8 cellular contexts compared by ENCODE assay signal in the genomic region with DNA sequence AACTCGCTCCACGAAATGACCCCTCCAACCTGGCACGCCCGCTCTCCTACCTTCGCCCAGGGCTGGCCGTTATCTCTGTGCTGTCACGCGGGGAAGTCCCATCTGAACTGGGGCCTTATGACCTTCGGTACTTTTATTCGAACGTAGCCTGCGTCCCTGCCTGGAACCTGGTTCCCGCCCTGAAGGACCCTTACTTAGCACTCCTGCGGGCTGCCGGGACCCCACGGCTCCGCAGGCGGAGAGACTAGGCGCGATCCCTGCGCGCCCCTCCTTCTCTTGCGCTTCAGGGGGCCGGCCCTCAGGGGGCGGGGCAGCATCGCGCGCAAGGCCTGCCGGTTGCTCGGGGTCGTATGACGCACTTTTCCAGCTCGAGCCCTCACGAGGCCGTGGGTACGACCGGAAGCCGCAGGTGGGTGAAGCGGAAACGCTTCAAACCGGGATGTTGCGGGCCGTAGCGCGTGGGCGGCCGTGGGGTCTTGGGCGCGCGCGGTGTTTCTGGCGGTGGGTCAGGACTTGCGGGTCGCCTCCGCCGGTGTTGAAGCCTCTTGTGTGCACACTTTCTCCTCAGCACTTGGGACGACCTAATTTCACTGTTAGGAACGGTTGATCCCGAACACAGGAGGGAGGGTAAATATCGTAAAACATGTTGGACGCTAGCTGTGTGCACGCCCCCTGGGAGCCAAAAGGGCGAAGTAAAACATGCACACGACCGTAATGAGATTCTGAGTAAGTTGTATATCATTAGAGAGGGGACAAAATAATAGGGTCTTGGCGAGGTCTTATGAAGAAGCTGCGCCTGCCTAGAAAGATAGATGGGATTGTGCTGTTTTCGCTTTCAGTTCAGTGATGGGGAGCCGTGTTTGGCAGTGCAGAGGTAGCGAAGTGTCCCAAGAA. TPM values are rescaled to one million over a fixed set of nuclear protein-coding genes. Genes with fewer than 3 reads are reported as not detected.
DNase-seq lines count a peak whose midpoint lies in the region; ATAC-seq and TF ChIP-seq lines count a peak whose summit lies in the region.

A gene (plus strand): TSS at position 325 of the 894 bp plus-strand sequence. CDS start 6,991 bp downstream, outside the sequence.
A gene with protein sequence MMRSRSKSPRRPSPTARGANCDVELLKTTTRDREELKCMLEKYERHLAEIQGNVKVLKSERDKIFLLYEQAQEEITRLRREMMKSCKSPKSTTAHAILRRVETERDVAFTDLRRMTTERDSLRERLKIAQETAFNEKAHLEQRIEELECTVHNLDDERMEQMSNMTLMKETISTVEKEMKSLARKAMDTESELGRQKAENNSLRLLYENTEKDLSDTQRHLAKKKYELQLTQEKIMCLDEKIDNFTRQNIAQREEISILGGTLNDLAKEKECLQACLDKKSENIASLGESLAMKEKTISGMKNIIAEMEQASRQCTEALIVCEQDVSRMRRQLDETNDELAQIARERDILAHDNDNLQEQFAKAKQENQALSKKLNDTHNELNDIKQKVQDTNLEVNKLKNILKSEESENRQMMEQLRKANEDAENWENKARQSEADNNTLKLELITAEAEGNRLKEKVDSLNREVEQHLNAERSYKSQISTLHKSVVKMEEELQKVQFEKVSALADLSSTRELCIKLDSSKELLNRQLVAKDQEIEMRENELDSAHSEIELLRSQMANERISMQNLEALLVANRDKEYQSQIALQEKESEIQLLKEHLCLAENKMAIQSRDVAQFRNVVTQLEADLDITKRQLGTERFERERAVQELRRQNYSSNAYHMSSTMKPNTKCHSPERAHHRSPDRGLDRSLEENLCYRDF (minus strand): TSS at position 300 of the 894 bp plus-strand sequence. CDS start 45,503 bp downstream, outside the sequence.

- H3K36me3 Mint-ChIP-seq in activated naive CD8-positive, alpha-beta T cell treated with anti-CD3 and anti-CD28 coated beads, Interleukin-2, amount 50 U/mL, for 24 hours (ENCODE audit: low read depth) = peaks cover 18% of the 10 kb centered on the region

- peaks cover 7% of the 10 kb centered on the region for H3K79me1 ChIP-seq in trophoblast cell (ENCODE audit: low read length)

- ATAC-seq in HG02678 (IDR thresholded peaks at IDR 0.05; ENCODE audit: unreplicated experiment) = peak; percentile 96
- ATAC-seq in activated naive CD8-positive, alpha-beta T cell treated with anti-CD3 and anti-CD28 coated beads, Interleukin-2, amount 50 U/mL, for 24 hours = peak; percentile 96

- H2BK5ac ChIP-seq in trophoblast cell (ENCODE audit: low read depth, low read length, poor library complexity) = no peak within 1 kb of the TSS

- peak within 1 kb of the TSS; percentile 96 for H4K8ac ChIP-seq in trophoblast cell (ENCODE audit: low read depth, low read length)

- peaks cover 32% of the 10 kb centered on the region for H3K4me1 Mint-ChIP-seq in activated naive CD8-positive, alpha-beta T cell treated with anti-CD3 and anti-CD28 coated beads, Interleukin-2, amount 50 U/mL, for 24 hours

- WGBS in trophoblast cell (ENCODE audit: extremely low coverage, insufficient coverage, insufficient read length) = no CpG with 5 or more reads among the region's 70 CpGs
- 0% methylated on average over 12 to 64 of the region's 70 CpGs for WGBS in transverse colon (ENCODE audit: low coverage in 1 of 2), 2 donors

- H3K9me3 ChIP-seq in cardiac muscle cell (ENCODE audit: low read depth) (no peaks in the 10 kb centered on the region), trophoblast cell (ENCODE audit: insufficient read depth, low read depth, low read length) (no peaks in the 10 kb centered on the region), transverse colon (no peaks in the 10 kb centered on the region)

- H4K91ac ChIP-seq in trophoblast cell (ENCODE audit: low read depth, low read length) = peak within 1 kb of the TSS; percentile 70

- H3K4me2 ChIP-seq in trophoblast cell (ENCODE audit: low read length) = peak within 1 kb of the TSS; percentile 82

- peak within 1 kb of the TSS; percentile 85 for H3K18ac ChIP-seq in trophoblast cell (ENCODE audit: low read length)

- no peak within 1 kb of the TSS for H2AK5ac ChIP-seq in trophoblast cell (ENCODE audit: low read length)

- H2AFZ ChIP-seq in trophoblast cell (ENCODE audit: insufficient read depth, low read length, poor library complexity) = peak within 1 kb of the TSS; percentile 88

- H2BK120ac ChIP-seq in trophoblast cell (ENCODE audit: insufficient read depth, low read length, poor library complexity) = peak within 1 kb of the TSS; percentile 61

- H2BK12ac ChIP-seq in trophoblast cell (ENCODE audit: low read length) = no peak within 1 kb of the TSS

- intact Hi-C loops in transverse colon (cut with DNase I; ENCODE audit: low total_unique reads) = no loop called here

- peak within 1 kb of the TSS; percentile 52 for H3K4ac ChIP-seq in trophoblast cell (ENCODE audit: low read depth, low read length)

- peak within 1 kb of the TSS; percentile 79 for H3K9ac ChIP-seq in trophoblast cell (ENCODE audit: low read length)

- H3K27me3 Mint-ChIP-seq in activated naive CD8-positive, alpha-beta T cell treated with anti-CD3 and anti-CD28 coated beads, Interleukin-2, amount 50 U/mL, for 24 hours = no peaks in the 10 kb centered on the region

- peak; percentile 4 for TF ChIP-seq EP300 in transverse colon (IDR thresholded peaks at IDR 0.05; ENCODE audit: low read depth)

- peaks cover 4% of the 10 kb centered on the region for H3K79me2 ChIP-seq in trophoblast cell (ENCODE audit: control insufficient read depth, insufficient read depth, low read length, poor library complexity)

- H4K12ac ChIP-seq in trophoblast cell (ENCODE audit: low read depth, low read length) = peak within 1 kb of the TSS; percentile 93

- H3K4me1 ChIP-seq in cardiac muscle cell (ENCODE audit: low read depth) = peaks cover 13% of the 10 kb centered on the region
- H3K4me1 ChIP-seq in trophoblast cell (ENCODE audit: control insufficient read depth in 1 of 2, insufficient read depth in 2 of 2, low read length in 2 of 2) = peaks cover 5 to 8% of the 10 kb centered on the region in 2 experiments
- H3K4me1 ChIP-seq in transverse colon = peaks cover 8 to 17% (median 12%) of the 10 kb centered on the region in 4 donors

- TF ChIP-seq POLR2A in transverse colon (IDR thresholded peaks at IDR 0.05) = peak; percentile 88

- H3K23ac ChIP-seq in trophoblast cell (ENCODE audit: low read length) = no peak within 1 kb of the TSS

- in situ Hi-C loops in transverse colon (cut with MboI; ENCODE audit: low pct_ligation_motif_present in 1 of 4, low pct_unique_long_range_greater_than_20kb in 1 of 4, low sequenced_read_pairs in 3 of 4) = no loop called here

- peak; percentile 88 for DNase-seq in NCI-H1105 treated with DMSO at 0.1 percent for 48 hours (lab: John Stamatoyannopoulos, UW)
- peak; percentile 65 for DNase-seq in SKM-1 treated with dmso at 0.1 percent for 144 hours (lab: John Stamatoyannopoulos, UW; ENCODE audit: unreplicated experiment)
- peak; percentile 94 for DNase-seq in activated naive CD8-positive, alpha-beta T cell treated with anti-CD3 and anti-CD28 coated beads, Interleukin-2, amount 50 U/mL, for 24 hours
- peak; percentile 92 to 93 for DNase-seq in cardiac muscle cell (ENCODE audit: low read depth in 1 of 2, low spot score in 1 of 2)
- peak; percentile 83 to 90 for DNase-seq in trophoblast cell
- DNase-seq in transverse colon = peak; percentile 94

- peak within 1 kb of the TSS; percentile 72 for H3K4me3 ChIP-seq in cardiac muscle cell
- peak within 1 kb of the TSS; percentile 85 for H3K4me3 ChIP-seq in trophoblast cell (ENCODE audit: low read depth, low read length)
- H3K4me3 ChIP-seq in transverse colon = peak within 1 kb of the TSS; percentile 37 to 73 (median 60)

- H3K27ac ChIP-seq in cardiac muscle cell (peak within 1 kb of the TSS; percentile 80), trophoblast cell (ENCODE audit: low read depth, low read length) (no peak within 1 kb of the TSS), transverse colon (peak within 1 kb of the TSS; percentile 86 to 94 (median 88))

- no peaks in the 10 kb centered on the region for H3K9me3 Mint-ChIP-seq in activated naive CD8-positive, alpha-beta T cell treated with anti-CD3 and anti-CD28 coated beads, Interleukin-2, amount 50 U/mL, for 24 hours

- peak; percentile 19; the same call in 1 of the 3 replicates for TF ChIP-seq CTCF in GM12872 (IDR thresholded peaks at IDR 0.05; ENCODE audit: insufficient read depth, low read depth, low read length)
- no peak for TF ChIP-seq CTCF in cardiac muscle cell (IDR thresholded peaks at IDR 0.05; ENCODE audit: low read depth, low read length)
- peak in 1 of 5 experiments; percentile 26 for TF ChIP-seq CTCF in transverse colon (IDR thresholded peaks at IDR 0.05)

- H3K27me3 ChIP-seq in cardiac muscle cell (no peaks in the 10 kb centered on the region), trophoblast cell (ENCODE audit: insufficient read depth, low read length) (no peaks in the 10 kb centered on the region), transverse colon (no peaks in the 10 kb centered on the region)

- no peak within 1 kb of the TSS for H3K4me3 Mint-ChIP-seq in activated naive CD8-positive, alpha-beta T cell treated with anti-CD3 and anti-CD28 coated beads, Interleukin-2, amount 50 U/mL, for 24 hours

- no peaks in the 10 kb centered on the region for H3K36me3 ChIP-seq in cardiac muscle cell
- H3K36me3 ChIP-seq in trophoblast cell (ENCODE audit: control insufficient read depth in 1 of 2, insufficient read depth in 2 of 2, low read length in 2 of 2) = no peaks in the 10 kb centered on the region
- no peaks in the 10 kb centered on the region for H3K36me3 ChIP-seq in transverse colon

- H3K14ac ChIP-seq in trophoblast cell (ENCODE audit: low read length) = peak within 1 kb of the TSS; percentile 88

- H3K27ac Mint-ChIP-seq in activated naive CD8-positive, alpha-beta T cell treated with anti-CD3 and anti-CD28 coated beads, Interleukin-2, amount 50 U/mL, for 24 hours = peak within 1 kb of the TSS; percentile 96

RNA-seq across cellular contexts. Expression of the first gene that starts in this region (rescaled TPM):
- total RNA-seq in cardiac muscle cell (2.4 and 6.6 TPM in 2 replicates), transverse colon (10 to 100 TPM in 1 of 4 donors, 1 to 10 TPM in 2, not detected in 1; 6.0 to 19.9 (median 7.8) TPM)
- 4.7 and 10.9 TPM in 2 replicates for polyA plus RNA-seq in cardiac muscle cell
- 3.7 TPM in 2 replicates for polyA plus RNA-seq in trophoblast cell (2013)

RNA-seq across cellular contexts. Expression of the second gene that starts in this region (rescaled TPM):
- 5.1 and 7.8 TPM in 2 replicates for total RNA-seq in cardiac muscle cell
- 5.8 and 7.3 TPM in 2 replicates for polyA plus RNA-seq in cardiac muscle cell
- 5.1 and 6.5 TPM in 2 replicates for polyA plus RNA-seq in trophoblast cell (2013)
- 10 to 100 TPM in 3 of 4 donors, 1 to 10 TPM in 1; 7.5 to 18.5 (median 13.6) TPM for total RNA-seq in transverse colon
